Comparison of ENCODE assay signal across 9 cellular contexts in genomic region chr19:48481191-48481500, GRCh38. TPM values are rescaled to one million over a fixed set of nuclear protein-coding genes. Genes with fewer than 3 reads are reported as not detected.
DNase-seq lines count a peak whose midpoint lies in the region; ATAC-seq lines count a peak whose summit lies in the region.
"Had no signal": no experiment of that assay in that cellular context is flagged by ENCODE, and none has a peak within 500 bp of the region (broad histone marks: within the 10 kb centered on the region; RNA-seq: fewer than 3 reads in every experiment).

No MANE protein-coding gene starts in this region.

- intact Hi-C loops in activated CD4-positive, alpha-beta memory T cell treated with anti-CD3 and anti-CD28 coated beads for 36 hours (cut with micrococcal nuclease): loop anchor here (1.0 to 5.0 kb wide), 2 partner anchors 103 to 126 kb away; partner anchors contain the start of gene SPACA4

- peaks cover 0 to 21% (median 4%) of the 10 kb centered on the region in 3 donors for H3K36me3 Mint-ChIP-seq in CD8-positive, alpha-beta memory T cell
- peaks cover 4% of the 10 kb centered on the region for H3K36me3 Mint-ChIP-seq in activated CD4-positive, alpha-beta memory T cell treated with anti-CD3 and anti-CD28 coated beads for 36 hours

- H3K27me3 ChIP-seq in CD8-positive, alpha-beta memory T cell (ENCODE audit: insufficient read depth, low read length, poor library complexity, severe bottlenecking): no peaks in the 10 kb centered on the region
- H3K27me3 ChIP-seq: pancreas had no signal

- POLR2A ChIA-PET in CD8-positive, alpha-beta memory T cell (lab: Charles Lee): interaction anchor here (0.8 to 1.1 kb wide), 3 partner anchors 11 to 277 kb away, joined by 3 to 4 read pairs (median 4); no protein-coding TSS in a partner anchor
- POLR2A ChIA-PET in activated CD4-positive, alpha-beta memory T cell treated with anti-CD3 and anti-CD28 coated beads for 36 hours (lab: Charles Lee): interaction anchor here (0.9 to 1.1 kb wide), 2 partner anchors 11 to 12 kb away, joined by 3 read pairs; no protein-coding TSS in a partner anchor

- H3K4me3 ChIP-seq in CD8-positive, alpha-beta memory T cell (ENCODE audit: low read length): peak overlapping the region; percentile 72
- H3K4me3 ChIP-seq in skeletal muscle cell (ENCODE audit: low read depth, low read length): peak overlapping the region; percentile 40

- H3K27me3 Mint-ChIP-seq in CD8-positive, alpha-beta memory T cell: peaks cover 0 to 2% of the 10 kb centered on the region in 2 donors
- no peaks in the 10 kb centered on the region for H3K27me3 Mint-ChIP-seq in activated CD4-positive, alpha-beta memory T cell treated with anti-CD3 and anti-CD28 coated beads for 36 hours

- H3K27ac Mint-ChIP-seq in CD8-positive, alpha-beta memory T cell: peak overlapping the region in 6 of 8 donors; percentile 64 to 92 (median 80)
- peak overlapping the region; percentile 70 for H3K27ac Mint-ChIP-seq in activated CD4-positive, alpha-beta memory T cell treated with anti-CD3 and anti-CD28 coated beads for 36 hours

- H3K4me1 Mint-ChIP-seq in CD8-positive, alpha-beta memory T cell: peaks cover 11 to 23% (median 20%) of the 10 kb centered on the region in 3 donors
- H3K4me1 Mint-ChIP-seq in activated CD4-positive, alpha-beta memory T cell treated with anti-CD3 and anti-CD28 coated beads for 36 hours (ENCODE audit: low read depth): peaks cover 14% of the 10 kb centered on the region

- no peak overlapping the region for H3K27ac ChIP-seq in CD8-positive, alpha-beta memory T cell (ENCODE audit: low read depth, low read length)

- no peaks in the 10 kb centered on the region for H3K36me3 ChIP-seq in CD8-positive, alpha-beta memory T cell (ENCODE audit: insufficient read depth, low read length)

- CTCF ChIA-PET in CD8-positive, alpha-beta memory T cell (lab: Charles Lee): interaction anchor here (0.8 to 4.1 kb wide), 3 partner anchors 9 to 147 kb away, joined by 4 to 36 read pairs (median 4); no protein-coding TSS in a partner anchor
- CTCF ChIA-PET in activated CD4-positive, alpha-beta memory T cell treated with anti-CD3 and anti-CD28 coated beads for 36 hours (lab: Charles Lee): interaction anchor here (0.7 to 3.6 kb wide), 4 partner anchors 9 to 128 kb away, joined by 3 to 30 read pairs (median 6); partner anchors contain the start of gene KDELR1

- peaks cover 10% of the 10 kb centered on the region for H3K4me1 ChIP-seq in CD8-positive, alpha-beta memory T cell (ENCODE audit: insufficient read depth, low read length)

- no peak for DNase-seq in CD8-positive, alpha-beta memory T cell
- no peak for DNase-seq in activated CD4-positive, alpha-beta memory T cell treated with anti-CD3 and anti-CD28 coated beads for 36 hours
- DNase-seq in fibroblast of peridontal ligament (ENCODE audit: extremely low read depth): peak; percentile 63
- no peak for DNase-seq in skeletal muscle cell (ENCODE audit: low read depth)
- no peak for DNase-seq in NCI-H1436 (lab: John Stamatoyannopoulos, UW)
- DNase-seq in DMS153 (lab: John Stamatoyannopoulos, UW): no peak
- no peak for DNase-seq in superior temporal gyrus (ENCODE audit: extremely low spot score)

- no peak for ATAC-seq in GM21723 (IDR thresholded peaks at IDR 0.05; ENCODE audit: unreplicated experiment)

- H3K9me3 ChIP-seq in CD8-positive, alpha-beta memory T cell (ENCODE audit: low read length): no peaks in the 10 kb centered on the region
- H3K9me3 ChIP-seq: pancreas had no signal

- no peaks in the 10 kb centered on the region for H3K9me3 Mint-ChIP-seq in CD8-positive, alpha-beta memory T cell
- H3K9me3 Mint-ChIP-seq in activated CD4-positive, alpha-beta memory T cell treated with anti-CD3 and anti-CD28 coated beads for 36 hours: no peaks in the 10 kb centered on the region

- peak overlapping the region; percentile 77 to 92 (median 87) for H3K4me3 Mint-ChIP-seq in CD8-positive, alpha-beta memory T cell
- H3K4me3 Mint-ChIP-seq in activated CD4-positive, alpha-beta memory T cell treated with anti-CD3 and anti-CD28 coated beads for 36 hours: peak overlapping the region; percentile 73

RNA-seq across cellular contexts. Expression of gene CYTH2, which starts 12.0 kb away (rescaled TPM):
- total RNA-seq in CD8-positive, alpha-beta memory T cell: 10 to 100 TPM; 30.7 to 33.3 TPM
- 34.8 TPM for polyA plus RNA-seq in CD8-positive, alpha-beta memory T cell
- 10 to 100 TPM; 31.5 to 33.6 TPM for total RNA-seq in activated CD4-positive, alpha-beta memory T cell treated with anti-CD3 and anti-CD28 coated beads for 36 hours

RNA-seq across cellular contexts. Expression of gene KCNJ14, which starts 25.8 kb away (rescaled TPM):
- 1 to 10 TPM; 1.8 to 2.0 TPM for total RNA-seq in CD8-positive, alpha-beta memory T cell
- polyA plus RNA-seq in CD8-positive, alpha-beta memory T cell: 0.12 TPM
- total RNA-seq in activated CD4-positive, alpha-beta memory T cell treated with anti-CD3 and anti-CD28 coated beads for 36 hours: 1 to 10 TPM; 1.2 TPM

RNA-seq across cellular contexts. Expression of gene LMTK3, which starts 30.5 kb away (rescaled TPM):
- 1 to 10 TPM; 4.6 to 4.7 TPM for total RNA-seq in CD8-positive, alpha-beta memory T cell
- not detected for polyA plus RNA-seq in CD8-positive, alpha-beta memory T cell
- 1 to 10 TPM; 3.6 to 3.8 TPM for total RNA-seq in activated CD4-positive, alpha-beta memory T cell treated with anti-CD3 and anti-CD28 coated beads for 36 hours

RNA-seq across cellular contexts. Expression of gene GRWD1, which starts 35.4 kb away (rescaled TPM):
- 100 to 1,000 TPM; 105 to 107 TPM for total RNA-seq in CD8-positive, alpha-beta memory T cell
- polyA plus RNA-seq in CD8-positive, alpha-beta memory T cell: 45.6 TPM
- 10 to 100 TPM; 38.8 to 45.3 TPM for total RNA-seq in activated CD4-positive, alpha-beta memory T cell treated with anti-CD3 and anti-CD28 coated beads for 36 hours
